Comparison of ENCODE assay signal across 8 cellular contexts in genomic region chr7:2354173-2355078, GRCh38. TPM values are rescaled to one million over a fixed set of nuclear protein-coding genes. Genes with fewer than 3 reads are reported as not detected.
DNase-seq lines count a peak whose midpoint lies in the region; FAIRE-seq and TF ChIP-seq lines count a peak whose summit lies in the region.

Gene EIF3B, plus strand, starts transcription at chr7:2354827. Its CDS starts 95 bp downstream, at chr7:2354922.

- peaks cover 35% of the 10 kb centered on the region for H3K36me3 ChIP-seq in SJSA1
- peaks cover 20% of the 10 kb centered on the region for H3K36me3 ChIP-seq in neuron (ENCODE audit: insufficient read depth, low read length)

- H3K9me3 ChIP-seq in SJSA1 (replicated peaks): no peaks in the 10 kb centered on the region
- no peaks in the 10 kb centered on the region for H3K9me3 ChIP-seq in neuron (ENCODE audit: low read length)

- H3K27me3 ChIP-seq in SJSA1 (replicated peaks) (no peaks in the 10 kb centered on the region), neuron (ENCODE audit: insufficient read depth, low read length) (no peaks in the 10 kb centered on the region)

- TF ChIP-seq CTCF in HFF-Myc (IDR thresholded peaks at IDR 0.05; ENCODE audit: low read depth, low read length, missing control alignments): no peak

- no peak for FAIRE-seq in frontal cortex (lab: Jason Lieb, UNC)

- H3K4me3 ChIP-seq in HFF-Myc (replicated peaks; ENCODE audit: low read depth, low read length) (peak within 1 kb of the TSS; percentile 98), SJSA1 (peak within 1 kb of the TSS; percentile 95), neuron (ENCODE audit: low read length) (peak within 1 kb of the TSS; percentile 63)

- peak within 1 kb of the TSS; percentile 100 for H3K27ac ChIP-seq in SJSA1

- DNase-seq in GM04503 (ENCODE audit: low read depth) (peak; percentile 69), HFF-Myc (ENCODE audit: extremely low read depth, low read depth) (peak; percentile 87), MV-4-11 (lab: John Stamatoyannopoulos, UW) (peak; percentile 84), SJSA1 (ENCODE audit: low read depth in 1 of 2, low spot score in 2 of 2) (peak; percentile 91 to 99), frontal cortex (ENCODE audit: low spot score in 2 of 2) (peak; percentile 95 to 99), stromal cell of bone marrow (ENCODE audit: low read depth) (peak; percentile 81)
- peak; percentile 74 to 90 (median 80) for DNase-seq in activated naive CD4-positive, alpha-beta T cell (lab: John Stamatoyannopoulos, UW)

- peak within 1 kb of the TSS; percentile 97 for H2AFZ ChIP-seq in neuron (ENCODE audit: low read depth, low read length)

- peaks cover 11% of the 10 kb centered on the region for H3K4me1 ChIP-seq in SJSA1 (replicated peaks)
- H3K4me1 ChIP-seq in neuron (ENCODE audit: insufficient read depth, low read length): peaks cover 17% of the 10 kb centered on the region

RNA-seq across cellular contexts. Expression of gene EIF3B, which starts in this region (rescaled TPM):
- 192 and 199 TPM in 2 replicates for total RNA-seq in SJSA1 (2014; rRNA removed; shearing (Covaris generic))
- total RNA-seq in frontal cortex: 62.8 TPM

Comparison
In these comparisons a context has a peak if more than half of its experiments do, and no peak if none do; other contexts are left out.
1. Peak in every context shown above with its lines: DNase-seq, H3K4me3 ChIP-seq and H3K27ac ChIP-seq.